Comparison of ENCODE assay signal across 15 cellular contexts in genomic region chr3:122918576-122919290, GRCh38.
DNase-seq lines count a peak whose midpoint lies in the region; ATAC-seq and TF ChIP-seq lines count a peak whose summit lies in the region.
"Had no signal": no experiment of that assay in that cellular context is flagged by ENCODE, and none has a peak within 500 bp of the region (broad histone marks: within the 10 kb centered on the region; RNA-seq: fewer than 3 reads in every experiment).

No MANE protein-coding gene starts in this region.

- H3K79me2 ChIP-seq in GM23248 (ENCODE audit: insufficient read depth) (no peaks in the 10 kb centered on the region), PC-3 (ENCODE audit: low read length) (no peaks in the 10 kb centered on the region), fibroblast of lung (ENCODE audit: control insufficient read depth, insufficient read depth, low read length) (no peaks in the 10 kb centered on the region), osteoblast (ENCODE audit: insufficient read depth, low read length) (no peaks in the 10 kb centered on the region)

- H2AFZ ChIP-seq in GM23248 (no peak overlapping the region), PC-3 (ENCODE audit: low read length) (no peak overlapping the region), fibroblast of lung (ENCODE audit: low read length) (no peak overlapping the region), osteoblast (ENCODE audit: low read length) (no peak overlapping the region)

- H3K36me3 ChIP-seq in GM23248 (ENCODE audit: low read depth) (no peaks in the 10 kb centered on the region), PC-3 (ENCODE audit: low read depth, low read length) (no peaks in the 10 kb centered on the region), fibroblast of lung (ENCODE audit: control insufficient read depth, insufficient read depth, low read length) (no peaks in the 10 kb centered on the region), osteoblast (ENCODE audit: insufficient read depth, low read length) (no peaks in the 10 kb centered on the region)
- H3K36me3 ChIP-seq: ovary, SJSA1 had no signal

- peak; percentile 45 for ATAC-seq in PC-3
- ATAC-seq in HG03159 (IDR thresholded peaks at IDR 0.05; ENCODE audit: unreplicated experiment) = no peak
- ATAC-seq: foreskin keratinocyte had no signal

- WGBS in GM23248 (ENCODE audit: low coverage in 1 of 2, low lambda C conversion rate in 2 of 2, missing lambda C conversion rate in 2 of 2), 2 experiments = 13 to 28% methylated on average over 5 of the region's 5 CpGs

- no peak overlapping the region for H3K27ac ChIP-seq in GM23248
- no peak overlapping the region for H3K27ac ChIP-seq in PC-3 (ENCODE audit: low read length)
- H3K27ac ChIP-seq in fibroblast of lung (ENCODE audit: insufficient read depth, low read length) = no peak overlapping the region
- no peak overlapping the region for H3K27ac ChIP-seq in osteoblast (ENCODE audit: low read depth, low read length)
- H3K27ac ChIP-seq: foreskin keratinocyte, ovary, SJSA1 had no signal

- peak; percentile 36 for DNase-seq in GM23248
- peak; percentile 19 for DNase-seq in PC-3
- peak; percentile 15 to 22 for DNase-seq in fibroblast of lung (ENCODE audit: low read depth in 2 of 2)
- peak; percentile 68 for DNase-seq in osteoblast (ENCODE audit: insufficient read length, low spot score, missing footprints)
- no peak for DNase-seq in NCI-H748 treated with DMSO at 0.1 percent for 48 hours (lab: John Stamatoyannopoulos, UW)
- no peak for DNase-seq in HPDE6-E6E7 (ENCODE audit: extremely low spot score)
- DNase-seq: activated CD4-positive, alpha-beta T cell treated with anti-CD3 and anti-CD28 coated beads, Interleukin-2, amount 50 U/mL, for 4 hours; activated effector memory CD4-positive, alpha-beta T cell treated with Interleukin-2 at 50 U/mL for 16 hours; foreskin keratinocyte; H9; MV-4-11; NCI-H2171 treated with DMSO at 0.1 percent for 48 hours; ovary had no signal

- H3F3A ChIP-seq in GM23248 (ENCODE audit: insufficient read depth) = no peaks in the 10 kb centered on the region
- H3F3A ChIP-seq in PC-3 (ENCODE audit: low read length, unreplicated experiment) = no peaks in the 10 kb centered on the region

- no peaks in the 10 kb centered on the region for H3K4me1 ChIP-seq in GM23248 (ENCODE audit: insufficient read depth)
- H3K4me1 ChIP-seq in PC-3 (ENCODE audit: insufficient read depth, low read length) = no peaks in the 10 kb centered on the region
- H3K4me1 ChIP-seq in fibroblast of lung (ENCODE audit: control insufficient read depth, extremely low read depth, insufficient read depth, low read length) = no peaks in the 10 kb centered on the region
- no peaks in the 10 kb centered on the region for H3K4me1 ChIP-seq in osteoblast (ENCODE audit: insufficient read depth, low read length)
- H3K4me1 ChIP-seq: foreskin keratinocyte, SJSA1 had no signal

- no TSS peak for BruUV-seq in PC-3 (replicated peaks; lab: Mats Ljungman, UMichigan)

- H4K20me1 ChIP-seq in GM23248 (ENCODE audit: insufficient read depth) (no peaks in the 10 kb centered on the region), PC-3 (ENCODE audit: low read length) (no peaks in the 10 kb centered on the region), fibroblast of lung (ENCODE audit: control insufficient read depth, extremely low read depth, insufficient read depth, low read length) (no peaks in the 10 kb centered on the region), osteoblast (ENCODE audit: insufficient read depth, low read length) (no peaks in the 10 kb centered on the region)

- H3K9ac ChIP-seq in GM23248 (no peak overlapping the region), PC-3 (ENCODE audit: low read length) (no peak overlapping the region), fibroblast of lung (ENCODE audit: insufficient read depth, low read length) (no peak overlapping the region)

- H3K9me2 ChIP-seq in GM23248 (ENCODE audit: insufficient read depth) (no peaks in the 10 kb centered on the region), PC-3 (replicated peaks; ENCODE audit: low read length) (no peaks in the 10 kb centered on the region)

- POLR2A ChIA-PET in PC-3 (lab: Charles Lee; ENCODE audit: unreplicated experiment) = no interaction called here

- TF ChIP-seq CTCF in PC-3 (conservative IDR thresholded peaks at IDR 0.05; ENCODE audit: low read depth, low read length) (no peak), fibroblast of lung (conservative IDR thresholded peaks at IDR 0.05 in 1 of 2, IDR thresholded peaks at IDR 0.05 in 1 of 2; ENCODE audit: low read depth in 1 of 2, low read length in 2 of 2) (no peak), osteoblast (IDR thresholded peaks at IDR 0.05; ENCODE audit: extremely low read depth, low read depth, low read length) (no peak)

- H3K4me2 ChIP-seq in GM23248 (ENCODE audit: unreplicated experiment) (no peak overlapping the region), PC-3 (ENCODE audit: low read length) (no peak overlapping the region), fibroblast of lung (ENCODE audit: extremely low read depth, insufficient read depth, low read length) (no peak overlapping the region), osteoblast (ENCODE audit: insufficient read depth, low read length) (no peak overlapping the region)

- H3K9me3 ChIP-seq in GM23248 (ENCODE audit: low read depth) = no peaks in the 10 kb centered on the region
- H3K9me3 ChIP-seq in PC-3 (ENCODE audit: low read length) = no peaks in the 10 kb centered on the region
- no peaks in the 10 kb centered on the region for H3K9me3 ChIP-seq in fibroblast of lung (ENCODE audit: control insufficient read depth, insufficient read depth, low read depth, low read length)
- no peaks in the 10 kb centered on the region for H3K9me3 ChIP-seq in osteoblast (ENCODE audit: low read depth, low read length)
- H3K9me3 ChIP-seq: ovary, SJSA1 had no signal

- CTCF ChIA-PET in PC-3 (lab: Charles Lee) = no interaction called here

- in situ Hi-C loops in GM23248 (cut with MboI) = no loop called here

- H3K27me3 ChIP-seq in GM23248 (replicated peaks; ENCODE audit: insufficient read depth) (peaks cover 43% of the 10 kb centered on the region), PC-3 (ENCODE audit: low read length) (peaks cover 53% of the 10 kb centered on the region), fibroblast of lung (ENCODE audit: control insufficient read depth, insufficient read depth, low read length) (peaks cover 37% of the 10 kb centered on the region), osteoblast (ENCODE audit: insufficient read depth, low read length) (peaks cover 55% of the 10 kb centered on the region)
- H3K27me3 ChIP-seq: ovary had no signal

- H3K4me3 ChIP-seq in GM23248 (no peak overlapping the region), PC-3 (ENCODE audit: low read length) (no peak overlapping the region), fibroblast of lung (replicated peaks in 1 of 4; ENCODE audit: control extremely low read depth in 1 of 4, insufficient read depth in 1 of 4, low read depth in 3 of 4, low read length in 4 of 4) (no peak overlapping the region), osteoblast (ENCODE audit: insufficient read depth, low read length) (no peak overlapping the region)
- H3K4me3 ChIP-seq: ovary, SJSA1 had no signal

- intact Hi-C loops in PC-3 (cut with micrococcal nuclease) = no loop called here

Comparison
In these comparisons a context has a peak if more than half of its experiments do, and no peak if none do; other contexts are left out.
1. DNase-seq: peak in GM23248 (single experiment), PC-3 (single experiment), fibroblast of lung (2 of 2) and osteoblast (single experiment); none in NCI-H748 treated with DMSO at 0.1 percent for 48 hours (single experiment) and HPDE6-E6E7 (single experiment).